In the genomic region with DNA sequence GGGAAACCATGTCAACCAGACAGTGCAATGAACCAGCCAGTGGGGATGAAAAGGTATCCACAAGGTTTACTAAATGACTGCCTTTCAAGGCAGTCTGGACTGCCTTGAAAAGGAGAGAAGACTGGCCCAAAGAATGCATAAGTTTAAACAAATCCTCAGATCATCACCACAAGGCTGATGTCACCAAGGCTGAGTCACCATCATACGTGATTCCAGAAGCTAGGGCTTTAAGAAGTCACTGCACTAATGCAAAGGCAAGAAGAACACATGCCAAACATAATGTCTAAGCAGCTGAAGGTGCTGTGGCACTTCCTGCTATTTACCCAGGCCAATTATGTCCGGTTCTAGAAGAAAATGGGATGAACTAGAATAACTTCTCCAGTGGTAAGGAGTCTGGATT, we compare ENCODE assay signal across 1 cellular context.
TF ChIP-seq lines count a peak whose summit lies in the region.

No MANE protein-coding gene starts in this region.

TF ChIP-seq in HEK293, 187 proteins besides CTCF, POLR2A, EP300 and RAD21 (continued from another document):
- TF ChIP-seq, protein P1, sequence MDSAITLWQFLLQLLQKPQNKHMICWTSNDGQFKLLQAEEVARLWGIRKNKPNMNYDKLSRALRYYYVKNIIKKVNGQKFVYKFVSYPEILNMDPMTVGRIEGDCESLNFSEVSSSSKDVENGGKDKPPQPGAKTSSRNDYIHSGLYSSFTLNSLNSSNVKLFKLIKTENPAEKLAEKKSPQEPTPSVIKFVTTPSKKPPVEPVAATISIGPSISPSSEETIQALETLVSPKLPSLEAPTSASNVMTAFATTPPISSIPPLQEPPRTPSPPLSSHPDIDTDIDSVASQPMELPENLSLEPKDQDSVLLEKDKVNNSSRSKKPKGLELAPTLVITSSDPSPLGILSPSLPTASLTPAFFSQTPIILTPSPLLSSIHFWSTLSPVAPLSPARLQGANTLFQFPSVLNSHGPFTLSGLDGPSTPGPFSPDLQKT (IDR thresholded peaks at IDR 0.05; ENCODE audit: borderline replicate concordance, low read depth, low read length): no peak
- no peak for TF ChIP-seq ZNF571 (tag by site-specific recombination; IDR thresholded peaks at IDR 0.05)
- no peak for TF ChIP-seq ZNF211 (tag by site-specific recombination; IDR thresholded peaks at IDR 0.05; ENCODE audit: low read depth)
- peak; percentile 37; the same call in 1 of the 2 replicates for TF ChIP-seq ZBTB21 (tag by site-specific recombination; IDR thresholded peaks at IDR 0.05)
- no peak for TF ChIP-seq KLF7 (tag by site-specific recombination; IDR thresholded peaks at IDR 0.05; ENCODE audit: borderline replicate concordance)
- peak; percentile 68 for TF ChIP-seq ZNF629 (tag by site-specific recombination; IDR thresholded peaks at IDR 0.05)
- TF ChIP-seq KLF8 (tag by site-specific recombination; IDR thresholded peaks at IDR 0.05): 0 out of 2 replicates have a peak, but pooled peaks have one; percentile 15
- TF ChIP-seq SP3 (tag by site-specific recombination; IDR thresholded peaks at IDR 0.05): peak; percentile 17
- TF ChIP-seq ZNF10 (tag by site-specific recombination; IDR thresholded peaks at IDR 0.05): 0 out of 2 replicates have a peak, but pooled peaks have one; percentile 21
- peak; percentile 83 for TF ChIP-seq ZNF366 (tag by site-specific recombination; conservative IDR thresholded peaks at IDR 0.05)
- TF ChIP-seq ZNF660 (tag by site-specific recombination; IDR thresholded peaks at IDR 0.05): 0 out of 2 replicates have a peak, but pooled peaks have one; percentile 42
- TF ChIP-seq ZFP37 (tag by site-specific recombination; IDR thresholded peaks at IDR 0.05): peak; percentile 76
- no peak for TF ChIP-seq ZNF146 (tag by site-specific recombination; IDR thresholded peaks at IDR 0.05)
- TF ChIP-seq ZNF785 (tag by site-specific recombination; IDR thresholded peaks at IDR 0.05): no peak
- TF ChIP-seq ZNF449 (tag by site-specific recombination; IDR thresholded peaks at IDR 0.05): no peak
